ENCODE assay signal across 2 cellular contexts in the genomic region with DNA sequence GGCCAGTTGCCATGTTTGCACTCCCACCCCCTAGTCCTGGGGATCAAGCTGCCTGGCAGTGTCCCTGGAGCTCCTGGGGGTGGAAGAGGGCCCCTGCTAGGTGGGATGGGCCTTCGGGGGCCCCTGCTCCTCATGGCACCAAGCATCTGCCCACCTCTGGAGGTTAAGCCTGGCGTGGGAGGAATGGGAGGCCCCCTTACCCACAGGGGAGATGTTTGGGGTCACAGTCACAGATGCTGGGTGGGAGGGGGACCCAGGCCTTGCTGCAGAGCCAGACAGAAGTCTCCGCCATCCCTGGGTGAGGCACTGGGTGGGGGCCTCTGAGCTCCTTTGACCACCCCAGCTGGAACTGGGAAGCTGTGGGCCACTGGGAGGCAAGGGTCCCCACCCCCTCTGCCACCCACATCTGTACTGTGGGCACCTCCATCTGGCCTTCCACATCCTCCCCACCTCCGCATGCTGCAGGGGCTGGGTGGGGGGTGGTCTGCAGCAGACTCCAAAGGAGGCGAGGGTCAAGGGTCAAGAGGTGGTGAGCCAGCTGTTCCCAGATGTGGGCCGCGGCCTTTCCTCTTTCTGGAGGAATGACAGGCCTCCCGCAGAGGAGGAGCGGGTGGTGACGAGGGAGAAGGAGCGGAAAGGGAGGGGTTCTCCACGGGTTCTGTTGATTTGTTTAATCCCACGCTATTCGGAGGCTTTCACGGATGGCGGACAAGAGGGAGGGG.
TF ChIP-seq lines count a peak whose summit lies in the region.

No MANE protein-coding gene starts in this region.

TF ChIP-seq in HepG2, 621 proteins besides CTCF, POLR2A, EP300 and RAD21:
- TF ChIP-seq HNRNPLL (IDR thresholded peaks at IDR 0.05; ENCODE audit: low read depth, low read length, poor library complexity, severe bottlenecking) (peak; percentile 8), PCBP1 (IDR thresholded peaks at IDR 0.05; ENCODE audit: borderline replicate concordance, low read depth, low read length) (0 out of 2 replicates have a peak, but pooled peaks have one; percentile 79), ZSCAN31 (CRISPR knock-in tag; IDR thresholded peaks at IDR 0.05; ENCODE audit: low read depth) (no peak), ATF7 (IDR thresholded peaks at IDR 0.05) (no peak), ATF7 (CRISPR knock-in tag; IDR thresholded peaks at IDR 0.05) (no peak), ZFP62 (CRISPR knock-in tag; IDR thresholded peaks at IDR 0.05) (no peak), MTA1 (CRISPR knock-in tag; IDR thresholded peaks at IDR 0.05; ENCODE audit: borderline replicate concordance) (0 out of 2 replicates have a peak, but pooled peaks have one; percentile 36)

TF ChIP-seq in K562, 482 proteins besides CTCF, POLR2A, EP300 and RAD21:
- TF ChIP-seq NFE2L1 (tag; IDR thresholded peaks at IDR 0.05; ENCODE audit: borderline replicate concordance, low read depth) = no peak
- TF ChIP-seq TFAP4 (CRISPR knock-in tag; IDR thresholded peaks at IDR 0.05; ENCODE audit: borderline replicate concordance) = peak; percentile 52; the same call in 1 of the 2 replicates
